23 cellular contexts compared by ENCODE assay signal in genomic region chr2:101185085-101185484, GRCh38. TPM values are rescaled to one million over a fixed set of nuclear protein-coding genes. Genes with fewer than 3 reads are reported as not detected.
DNase-seq lines count a peak whose midpoint lies in the region; ATAC-seq, FAIRE-seq and TF ChIP-seq lines count a peak whose summit lies in the region.
"Had no signal": no experiment of that assay in that cellular context is flagged by ENCODE, and none has a peak within 500 bp of the region (broad histone marks: within the 10 kb centered on the region; RNA-seq: fewer than 3 reads in every experiment).

No MANE protein-coding gene starts in this region.

- H3K18ac ChIP-seq in H9 (ENCODE audit: insufficient read length, low read depth, low read length), result no peak overlapping the region

- no peak overlapping the region for H2BK15ac ChIP-seq in H9 (ENCODE audit: low read depth, low read length)

- H4K91ac ChIP-seq in H9 (ENCODE audit: insufficient read length, low read depth, low read length), result no peak overlapping the region

- H3K4me1 ChIP-seq in H9 (ENCODE audit: insufficient read depth, low read length) (no peaks in the 10 kb centered on the region), keratinocyte (ENCODE audit: control insufficient read depth, extremely low read depth, insufficient read depth, low read length) (peaks cover 18% of the 10 kb centered on the region)
- H3K4me1 ChIP-seq: HAP-1, left ventricle myocardium inferior had no signal

- CTCF ChIA-PET in WTC11 (lab: Charles Lee), result interaction anchor here (1.4 to 1.9 kb wide), 2 partner anchors 20 to 147 kb away, joined by 3 to 5 read pairs; no protein-coding TSS in a partner anchor

- FAIRE-seq in keratinocyte (lab: Jason Lieb, UNC), result peak; percentile 58

- H2BK120ac ChIP-seq in H9 (ENCODE audit: low read depth, low read length, poor library complexity, severe bottlenecking), result no peak overlapping the region

- no peak overlapping the region for H3K9ac ChIP-seq in H9 (ENCODE audit: extremely low read depth, insufficient read length, low read length)
- no peak overlapping the region for H3K9ac ChIP-seq in keratinocyte (ENCODE audit: control insufficient read depth, extremely low read depth, insufficient read depth, low read length)

- no peak overlapping the region for H3K27ac ChIP-seq in H9 (ENCODE audit: insufficient read length, low read depth, low read length)
- H3K27ac ChIP-seq in keratinocyte (ENCODE audit: control insufficient read depth, insufficient read depth, low read length), result no peak overlapping the region
- H3K27ac ChIP-seq: left ventricle myocardium inferior had no signal

- no peak overlapping the region for H2BK5ac ChIP-seq in H9 (ENCODE audit: insufficient read length, low read length)

- no peak overlapping the region for H3K23ac ChIP-seq in H9 (ENCODE audit: insufficient read length, low read depth, low read length)

- H3K4ac ChIP-seq in H9 (ENCODE audit: low read depth, low read length), result no peak overlapping the region

- peak overlapping the region; percentile 59 for H2AFZ ChIP-seq in H9 (ENCODE audit: low read length)
- H2AFZ ChIP-seq in keratinocyte (ENCODE audit: control insufficient read depth, low read length), result no peak overlapping the region

- no peaks in the 10 kb centered on the region for H3K79me1 ChIP-seq in H9 (ENCODE audit: insufficient read depth, low read depth, low read length, poor library complexity, severe bottlenecking)

- POLR2A ChIA-PET in WTC11 (lab: Charles Lee), result no interaction called here

- no peaks in the 10 kb centered on the region for H3K23me2 ChIP-seq in H9 (ENCODE audit: insufficient read length, low read depth, low read length, poor library complexity, severe bottlenecking)

- H4K8ac ChIP-seq in H9 (replicated peaks; ENCODE audit: insufficient read length, low read depth, low read length), result no peak overlapping the region

- H3K27ac Mint-ChIP-seq in H9, result no peak overlapping the region
- H3K27ac Mint-ChIP-seq in WTC11, result peak overlapping the region; percentile 26
- H3K27ac Mint-ChIP-seq: activated CD4-positive, alpha-beta T cell treated with anti-CD3 and anti-CD28 coated beads for 36 hours; activated CD8-positive, alpha-beta T cell treated with anti-CD3 and anti-CD28 coated beads, Interleukin-2, amount 10 ng/mL, durations not matched to agents 7 days and 5 days; stimulated activated naive CD8-positive, alpha-beta T cell treated with anti-CD3 and anti-CD28 coated beads, Interleukin-15, Interleukin-2, amounts not matched to agents 100 ng/mL and 50 ng/mL, for 24 hours had no signal

- H3K9me3 Mint-ChIP-seq in H9 (peaks cover 6% of the 10 kb centered on the region in 2 experiments; a peak in 2 of 5 replicates), WTC11 (peaks cover 19% of the 10 kb centered on the region)
- H3K9me3 Mint-ChIP-seq: central memory CD8-positive, alpha-beta T cell had no signal

- TF ChIP-seq CTCF in H9 (conservative IDR thresholded peaks at IDR 0.05) (no peak), WTC11 (IDR thresholded peaks at IDR 0.05) (no peak), keratinocyte (optimal IDR thresholded peaks at IDR 0.05 in 1 of 3, IDR thresholded peaks at IDR 0.05 in 1 of 3, conservative IDR thresholded peaks at IDR 0.05 in 1 of 3; ENCODE audit: extremely low read depth in 1 of 3, insufficient read depth in 2 of 3, low read length in 3 of 3) (no peak)

- H3K79me2 ChIP-seq in H9 (ENCODE audit: insufficient read depth, low read length) (no peaks in the 10 kb centered on the region), keratinocyte (ENCODE audit: control insufficient read depth, insufficient read depth, low read length) (no peaks in the 10 kb centered on the region)

- no peak overlapping the region for H2BK20ac ChIP-seq in H9 (ENCODE audit: low read depth, low read length, poor library complexity, severe bottlenecking)

- WGBS in H9 (ENCODE audit: extremely low coverage, insufficient read length, low lambda C conversion rate), result no CpG with 5 or more reads among the region's 4 CpGs

- dilution Hi-C loops in keratinocyte (cut with MboI; ENCODE audit: extremely low pct_ligation_motif_present, low sequenced_read_pairs), result no loop called here

- H2BK12ac ChIP-seq in H9 (ENCODE audit: insufficient read length, low read depth, low read length), result no peak overlapping the region

- no peaks in the 10 kb centered on the region for H3K27me3 ChIP-seq in H9 (ENCODE audit: insufficient read depth, low read length)
- H3K27me3 ChIP-seq in keratinocyte (ENCODE audit: control insufficient read depth, extremely low read depth, insufficient read depth, low read length), result no peaks in the 10 kb centered on the region
- H3K27me3 ChIP-seq: MG63 had no signal

- H3K9me3 ChIP-seq in H9 (ENCODE audit: control insufficient read depth, low read depth, low read length) (no peaks in the 10 kb centered on the region), keratinocyte (ENCODE audit: control insufficient read depth, low read depth, low read length) (no peaks in the 10 kb centered on the region)
- H3K9me3 ChIP-seq: HAP-1, MG63 had no signal

- H3K4me1 Mint-ChIP-seq in H9, result peaks cover 21% of the 10 kb centered on the region in 2 experiments
- peaks cover 22% of the 10 kb centered on the region for H3K4me1 Mint-ChIP-seq in WTC11
- H3K4me1 Mint-ChIP-seq: activated CD4-positive, alpha-beta T cell treated with anti-CD3 and anti-CD28 coated beads for 36 hours; central memory CD8-positive, alpha-beta T cell had no signal

- H4K20me1 ChIP-seq in H9 (ENCODE audit: control insufficient read depth, insufficient read depth, insufficient read length), result no peaks in the 10 kb centered on the region
- no peaks in the 10 kb centered on the region for H4K20me1 ChIP-seq in keratinocyte (ENCODE audit: control insufficient read depth, extremely low read depth, insufficient read depth, low read length)

- no peaks in the 10 kb centered on the region; the same call in 1 of the 2 replicates for H3K27me3 Mint-ChIP-seq in H9 (ENCODE audit: low read depth)
- no peaks in the 10 kb centered on the region for H3K27me3 Mint-ChIP-seq in WTC11 (ENCODE audit: low read depth)
- H3K27me3 Mint-ChIP-seq: activated CD4-positive, alpha-beta T cell treated with anti-CD3 and anti-CD28 coated beads for 36 hours had no signal

- H3K4me3 ChIP-seq in keratinocyte (ENCODE audit: control insufficient read depth in 2 of 3, extremely low read depth in 1 of 3, insufficient read depth in 2 of 3, low read depth in 1 of 3, low read length in 3 of 3), result peak overlapping the region in 1 of 3 experiments; percentile 36
- H3K4me3 ChIP-seq: HAP-1, left ventricle myocardium inferior, MG63 had no signal

- H3K36me3 ChIP-seq in keratinocyte (ENCODE audit: control insufficient read depth in 2 of 2, extremely low read depth in 1 of 2, insufficient read depth in 2 of 2, low read length in 2 of 2), result no peaks in the 10 kb centered on the region
- H3K36me3 ChIP-seq: HAP-1, left ventricle myocardium inferior, MG63 had no signal

- no peak overlapping the region for H3T11ph ChIP-seq in H9 (ENCODE audit: low read length)

- ATAC-seq in WTC11 (no peak), HG02610 (IDR thresholded peaks at IDR 0.05; ENCODE audit: unreplicated experiment) (no peak), HG03432 (IDR thresholded peaks at IDR 0.05; ENCODE audit: unreplicated experiment) (no peak)
- ATAC-seq: activated CD4-positive, alpha-beta T cell treated with anti-CD3 and anti-CD28 coated beads for 36 hours; activated CD8-positive, alpha-beta T cell treated with anti-CD3 and anti-CD28 coated beads, Interleukin-2, amount 10 ng/mL, durations not matched to agents 7 days and 5 days; Right ventricle myocardium inferior had no signal

- no peak overlapping the region for H2AK5ac ChIP-seq in H9 (ENCODE audit: insufficient read length, low read length)

- no peaks in the 10 kb centered on the region for H3K9me1 ChIP-seq in keratinocyte (ENCODE audit: control insufficient read depth, extremely low read depth, insufficient read depth, low read length)

- DNase-seq in H9 (no peak), NCI-H146 treated with DMSO at 0.1 percent for 48 hours (lab: John Stamatoyannopoulos, UW; ENCODE audit: unreplicated experiment) (peak; percentile 78), WTC11 (ENCODE audit: low spot score) (no peak), keratinocyte (ENCODE audit: low read depth, low spot score) (no peak), MV-4-11 (lab: John Stamatoyannopoulos, UW) (no peak), NK-92 (lab: John Stamatoyannopoulos, UW; ENCODE audit: unreplicated experiment) (no peak)
- DNase-seq: activated CD4-positive, alpha-beta T cell treated with anti-CD3 and anti-CD28 coated beads for 36 hours; activated CD8-positive, alpha-beta T cell treated with anti-CD3 and anti-CD28 coated beads, Interleukin-2, amount 10 ng/mL, durations not matched to agents 7 days and 5 days; activated T-cell treated with anti-CD3 and anti-CD28 coated beads for 4 hours; C1 segment of cervical spinal cord; Calu3; dermis blood vessel endothelial cell; KBM-7; left ventricle myocardium inferior; MG63; NCI-H1694 treated with DMSO at 0.1 percent for 48 hours; occipital lobe had no signal

- H3K4me2 ChIP-seq in H9 (ENCODE audit: insufficient read depth, insufficient read length, low read length) (no peak overlapping the region), keratinocyte (ENCODE audit: control insufficient read depth, extremely low read depth, insufficient read depth, low read depth, low read length) (peak overlapping the region; percentile 61)

- no peak overlapping the region for H4K5ac ChIP-seq in H9 (ENCODE audit: insufficient read length, low read depth, low read length)

- H3K4me3 Mint-ChIP-seq in H9, result no peak overlapping the region
- H3K4me3 Mint-ChIP-seq in WTC11, result no peak overlapping the region
- H3K4me3 Mint-ChIP-seq: activated CD4-positive, alpha-beta T cell treated with anti-CD3 and anti-CD28 coated beads for 36 hours; activated CD8-positive, alpha-beta T cell treated with anti-CD3 and anti-CD28 coated beads, Interleukin-2, amount 10 ng/mL, durations not matched to agents 7 days and 5 days; central memory CD8-positive, alpha-beta T cell; stimulated activated naive CD8-positive, alpha-beta T cell treated with anti-CD3 and anti-CD28 coated beads, Interleukin-15, Interleukin-2, amounts not matched to agents 100 ng/mL and 50 ng/mL, for 24 hours had no signal

- no peak overlapping the region for H3K14ac ChIP-seq in H9 (ENCODE audit: insufficient read depth, low read length)

- no peak overlapping the region for H3K56ac ChIP-seq in H9 (ENCODE audit: insufficient read length, low read depth, low read length)

- peaks cover 0 to 2% (median 0%) of the 10 kb centered on the region in 3 experiments; a peak in 2 of 7 replicates for H3K36me3 Mint-ChIP-seq in H9 (ENCODE audit: insufficient read depth in 1 of 3, low read depth in 3 of 3)
- peaks cover 3% of the 10 kb centered on the region for H3K36me3 Mint-ChIP-seq in WTC11

RNA-seq across cellular contexts. Expression of gene TBC1D8, which starts 33.9 kb away (rescaled TPM):
- 16.6 and 17.6 TPM in 2 replicates for total RNA-seq in H9 (2021)
- total RNA-seq in WTC11 (2021), result 30.3 to 51.7 TPM (median 32.0 TPM) in 3 replicates
- 10.4 to 13.8 TPM (median 12.6 TPM) in 3 replicates for polyA plus RNA-seq in keratinocyte
- 14.3 TPM for polyA plus RNA-seq in keratinocyte (2011; ENCODE audit: low read depth)
- 5.1 and 6.1 TPM in 2 replicates for polyA plus RNA-seq in keratinocyte (2011; cell fraction: cytosol; rRNA removed)
- polyA plus RNA-seq in keratinocyte (2011; cell fraction: nucleus; rRNA removed), result 46.9 and 56.0 TPM in 2 replicates
- polyA plus RNA-seq in keratinocyte (2012; ENCODE audit: low replicate concordance), result 7.2 and 16.5 TPM in 2 replicates
- polyA minus RNA-seq in keratinocyte, result 13.5 to 33.2 TPM (median 21.9 TPM) in 3 replicates
- polyA minus RNA-seq in keratinocyte (2011; cell fraction: cytosol; rRNA and poly(A)+ RNA removed), result 5.2 TPM
- 15.9 and 22.5 TPM in 2 replicates for polyA minus RNA-seq in keratinocyte (2011; cell fraction: nucleus; rRNA and poly(A)+ RNA removed)
